Comparison of ENCODE assay signal across 8 cellular contexts in the genomic region with DNA sequence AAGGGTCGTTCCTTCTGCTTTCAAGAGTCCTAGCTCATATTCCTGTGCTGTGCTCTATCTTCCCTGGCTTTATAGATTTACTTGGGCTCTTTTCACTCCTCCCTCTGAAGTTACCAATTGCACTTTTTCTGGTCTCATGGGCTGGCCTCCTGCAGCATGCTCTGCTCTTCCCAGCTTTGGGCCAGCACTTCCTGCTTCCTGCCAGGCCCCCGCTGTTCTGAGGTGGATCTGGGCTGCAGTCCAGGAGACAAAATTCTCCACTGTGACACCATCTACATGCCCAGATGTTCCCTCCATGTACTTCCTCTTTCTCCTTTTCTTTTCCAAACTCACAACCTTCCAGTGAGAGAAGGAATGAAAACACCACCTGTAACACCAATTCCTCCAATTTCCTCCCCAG.
DNase-seq lines count a peak whose midpoint lies in the region; ATAC-seq, FAIRE-seq and TF ChIP-seq lines count a peak whose summit lies in the region.
"Not testable (repeated sequence)": the region's sequence is repeated elsewhere in the genome, so short reads cannot be mapped to it uniquely, and the experiment has no call there.

No MANE protein-coding gene starts in this region.

- TF ChIP-seq RAD21 in HCT116 (IDR thresholded peaks at IDR 0.05; ENCODE audit: low read depth); K562 (CRISPR knock-in tag; conservative IDR thresholded peaks at IDR 0.05 in 1 of 2, IDR thresholded peaks at IDR 0.05 in 1 of 2): not testable (repeated sequence)

- DNase-seq in HCT116 (ENCODE audit: low read depth, low spot score); RCC 7860 (ENCODE audit: low spot score); K562 (ENCODE audit: extremely low read depth in 1 of 4, low spot score in 3 of 4); Right ventricle myocardium inferior (ENCODE audit: missing footprints); left cardiac atrium; left colon; right lobe of liver; psoas muscle: not testable (repeated sequence)

- not testable (repeated sequence) for TF ChIP-seq CTCF in HCT116 (IDR thresholded peaks at IDR 0.05 in 2 of 3, conservative IDR thresholded peaks at IDR 0.05 in 1 of 3; ENCODE audit: borderline replicate concordance in 1 of 3, insufficient read depth in 1 of 3, low read depth in 2 of 3, low read length in 2 of 3); K562 (IDR thresholded peaks at IDR 0.05 in 2 of 3, conservative IDR thresholded peaks at IDR 0.05 in 1 of 3; ENCODE audit: insufficient read depth in 2 of 3, low read depth in 1 of 3, low read length in 3 of 3); right lobe of liver (IDR thresholded peaks at IDR 0.05); psoas muscle (IDR thresholded peaks at IDR 0.05)

- RAD21 ChIA-PET in HCT116 (lab: Charles Lee; ENCODE audit: low non-redundant PET in 1 of 2, low total read pairs in 2 of 2, uncharacterized antibody in 2 of 2, unreplicated experiment in 2 of 2) = not testable (repeated sequence)

- H3K9me2 ChIP-seq in HCT116 (ENCODE audit: insufficient read depth) = not testable (repeated sequence)

- H3K27me3 ChIP-seq in HCT116 (ENCODE audit: insufficient read depth, low read length); K562 (ENCODE audit: control insufficient read depth in 2 of 2, insufficient read depth in 2 of 2, low read length in 2 of 2); right lobe of liver; psoas muscle (ENCODE audit: insufficient read depth in 3 of 3, low read length in 2 of 3): not testable (repeated sequence)

- no CpG with 5 or more reads among the region's 2 CpGs for WGBS in K562 (ENCODE audit: insufficient coverage, low coverage, missing lambda C conversion rate)
- WGBS in right lobe of liver (ENCODE audit: insufficient coverage, low coverage, low lambda C conversion rate, missing lambda C conversion rate) = no CpG with 5 or more reads among the region's 2 CpGs
- no CpG with 5 or more reads among the region's 2 CpGs for WGBS in psoas muscle, 3 donors

- not testable (repeated sequence) for H3K9me1 ChIP-seq in K562 (ENCODE audit: control insufficient read depth, insufficient read depth, low read length)

- intact Hi-C loops in HCT116 (cut with micrococcal nuclease); K562 (cut with micrococcal nuclease); Right ventricle myocardium inferior (cut with DNase I); left cardiac atrium (cut with DNase I); left colon (cut with DNase I, micrococcal nuclease); right lobe of liver (cut with DNase I); psoas muscle (cut with DNase I): not testable (repeated sequence)

- not testable (repeated sequence) for H3K36me3 ChIP-seq in HCT116 (ENCODE audit: control insufficient read depth in 1 of 2, insufficient read depth in 2 of 2, low read length in 2 of 2); K562 (ENCODE audit: control insufficient read depth, insufficient read depth, low read length); right lobe of liver; psoas muscle (ENCODE audit: insufficient read depth in 1 of 2, low read depth in 1 of 2)

- BruUV-seq in HCT116 (replicated peaks; lab: Mats Ljungman, UMichigan); K562 (replicated peaks; lab: Mats Ljungman, UMichigan): not testable (repeated sequence)

- not testable (repeated sequence) for H3K79me2 ChIP-seq in HCT116 (ENCODE audit: insufficient read depth, low read length); K562 (ENCODE audit: control insufficient read depth, insufficient read depth, low read length)

- not testable (repeated sequence) for H3K9ac ChIP-seq in HCT116 (ENCODE audit: low read length); K562 (ENCODE audit: insufficient read depth in 1 of 2, low read depth in 2 of 2, low read length in 2 of 2)

- in situ Hi-C loops in K562 (cut with MboI) = not testable (repeated sequence)

- H3K4me3 ChIP-seq in HCT116 (replicated peaks in 1 of 2; ENCODE audit: low read depth in 1 of 2, low read length in 2 of 2); K562; right lobe of liver; psoas muscle: not testable (repeated sequence)

- not testable (repeated sequence) for H2AFZ ChIP-seq in HCT116 (ENCODE audit: low read depth, low read length, poor library complexity, severe bottlenecking); K562 (ENCODE audit: low read depth, low read length)

- FAIRE-seq in RCC 7860 (lab: Jason Lieb, UNC) (peak; percentile 15), K562 (lab: Jason Lieb, UNC) (peak; percentile 70)

- TF ChIP-seq EP300 in K562 (IDR thresholded peaks at IDR 0.05; ENCODE audit: low read length) = not testable (repeated sequence)

- not testable (repeated sequence) for TF ChIP-seq POLR2A in HCT116 (IDR thresholded peaks at IDR 0.05; ENCODE audit: borderline replicate concordance, extremely low read depth, insufficient read depth, insufficient read length); K562 (conservative IDR thresholded peaks at IDR 0.05); right lobe of liver (IDR thresholded peaks at IDR 0.05)

- H4K20me1 ChIP-seq in HCT116 (ENCODE audit: insufficient read depth); K562 (replicated peaks; ENCODE audit: control insufficient read depth, insufficient read depth, low read length): not testable (repeated sequence)

- not testable (repeated sequence) for H3K4me1 ChIP-seq in HCT116 (ENCODE audit: control insufficient read depth in 1 of 2, insufficient read depth in 2 of 2, low read length in 2 of 2); K562 (replicated peaks in 1 of 2; ENCODE audit: control insufficient read depth in 2 of 2, insufficient read depth in 2 of 2, low read length in 2 of 2); right lobe of liver; psoas muscle

- CTCF ChIA-PET in HCT116 (lab: Charles Lee); K562 (lab: Yijun Ruan, JAX; ENCODE audit: low intra/inter-chr PET ratio): not testable (repeated sequence)

- ATAC-seq in HCT116 (peak; percentile 25; the same call in 1 of the 2 replicates), K562 (peak; percentile 51), Right ventricle myocardium inferior (peak; percentile 44), left cardiac atrium (peak; percentile 39 to 63), left colon (peak; percentile 40), right lobe of liver (peak; percentile 45 to 61 (median 52)), psoas muscle (peak in 3 of 4 donors; percentile 19 to 44 (median 39))

- not testable (repeated sequence) for H3K4me2 ChIP-seq in HCT116 (ENCODE audit: low read length); K562 (ENCODE audit: insufficient read depth, low read length)

- not testable (repeated sequence) for H3K9me3 ChIP-seq in HCT116 (ENCODE audit: control insufficient read depth in 1 of 2, insufficient read depth in 1 of 2, low read depth in 1 of 2, low read length in 2 of 2); K562 (replicated peaks; ENCODE audit: control insufficient read depth, insufficient read depth, low read depth, low read length); right lobe of liver; psoas muscle

- not testable (repeated sequence) for H3K27ac ChIP-seq in HCT116 (ENCODE audit: low read depth, low read length); K562 (ENCODE audit: extremely low read depth, low read depth, low read length); right lobe of liver; psoas muscle

- POLR2A ChIA-PET in HCT116 (lab: Charles Lee); K562 (lab: Yijun Ruan, JAX): not testable (repeated sequence)
